Comparison of ENCODE assay signal across 1 cellular context in genomic region chr19:3184847-3185481, GRCh38.
TF ChIP-seq lines count a peak whose summit lies in the region.

No MANE protein-coding gene starts in this region.

TF ChIP-seq in SK-N-SH, 30 proteins besides CTCF, POLR2A, EP300 and RAD21 (continued from another document):
- TF ChIP-seq ZBTB33 (IDR thresholded peaks at IDR 0.05; ENCODE audit: borderline replicate concordance, low read depth) (no peak), USF2 (IDR thresholded peaks at IDR 0.05; ENCODE audit: borderline replicate concordance, low read depth, low read length) (no peak), SMC3 (IDR thresholded peaks at IDR 0.05; ENCODE audit: low read depth, low read length) (no peak)
